11 cellular contexts compared by ENCODE assay signal in genomic region chr19:51060336-51060735, GRCh38. TPM values are rescaled to one million over a fixed set of nuclear protein-coding genes. Genes with fewer than 3 reads are reported as not detected.
"Had no signal": no experiment of that assay in that cellular context is flagged by ENCODE, and none has a peak within 500 bp of the region (broad histone marks: within the 10 kb centered on the region; RNA-seq: fewer than 3 reads in every experiment).

No MANE protein-coding gene starts in this region.

- ATAC-seq: GM23338, HCT116 had no signal

- H3K27ac Mint-ChIP-seq: GM23338, HFFc6 had no signal

- H3K4me1 ChIP-seq: HAP-1 had no signal

- H3K9me3 ChIP-seq: HAP-1 had no signal

- DNase-seq: GM23248, GOT3, H7, HCEC 1CT, HFFc6 had no signal

- H3K36me3 ChIP-seq: HAP-1 had no signal

- H3K27ac ChIP-seq: GM23248 had no signal

- H3K4me2 ChIP-seq: GM23338 had no signal

- H3K4me3 Mint-ChIP-seq: GM23338, HFFc6 had no signal

- H3K9me3 Mint-ChIP-seq: GM23338 had no signal

- FAIRE-seq: H1, H54 had no signal

- H3K9ac ChIP-seq: GM23248 had no signal

- H3K4me3 ChIP-seq: GM23248, GM23338, HAP-1 had no signal

- H2AFZ ChIP-seq: GM23248, GM23338 had no signal

RNA-seq across cellular contexts. Expression of gene KLK13, which starts 4.6 kb away (rescaled TPM):
- total RNA-seq: GM23248, H4, HFFc6 had no signal

RNA-seq across cellular contexts. Expression of gene KLK14, which starts 22.4 kb away (rescaled TPM):
- total RNA-seq: GM23248, GM23338, H4, H7 had no signal
- polyA plus RNA-seq: GM23248 had no signal

RNA-seq across cellular contexts. Expression of gene KLK12, which starts 25.5 kb away (rescaled TPM):
- total RNA-seq: GM23248, GM23338, H1, H4, H7, HFFc6 had no signal
- polyA plus RNA-seq: GM23248, GM23338 had no signal

RNA-seq across cellular contexts. Expression of gene KLK11, which starts 33.9 kb away (rescaled TPM):
- total RNA-seq: GM23248, GM23338, H1, H4, H7, HFFc6 had no signal
- polyA plus RNA-seq: GM23248, GM23338 had no signal

RNA-seq across cellular contexts. Expression of gene KLK10, which starts 40.8 kb away (rescaled TPM):
- total RNA-seq: GM23248, H4, HFFc6 had no signal
- polyA plus RNA-seq: GM23248 had no signal
